In the genomic region with DNA sequence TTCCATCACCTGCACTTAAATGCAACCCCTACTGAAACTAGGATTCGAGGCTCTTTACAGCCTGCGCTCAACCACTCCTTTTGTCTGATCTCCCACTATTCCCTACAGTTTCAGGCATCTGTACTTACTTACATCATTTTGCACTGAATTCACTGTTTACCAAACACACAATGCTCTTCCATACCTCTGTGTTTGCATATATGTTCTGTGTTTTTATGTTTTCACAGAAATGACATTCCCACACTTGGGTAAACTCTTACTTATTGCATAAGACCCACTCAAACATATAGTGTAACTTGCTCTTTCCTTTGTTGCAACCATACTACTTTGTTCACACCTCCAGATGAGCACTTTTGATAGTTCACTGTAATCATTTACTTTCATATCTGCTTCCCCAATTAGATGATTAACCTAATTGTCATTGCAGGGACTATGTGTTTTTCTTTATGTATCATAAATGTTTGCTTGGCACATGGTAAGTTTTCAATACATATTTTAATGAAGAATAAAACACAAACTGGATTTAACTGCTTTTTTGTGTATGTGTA, we compare ENCODE assay signal across 1 cellular context.
TF ChIP-seq lines count a peak whose summit lies in the region.

No MANE protein-coding gene starts in this region.

TF ChIP-seq in HepG2, 621 proteins besides CTCF, POLR2A, EP300 and RAD21:
- TF ChIP-seq ZNF577 (CRISPR knock-in tag; IDR thresholded peaks at IDR 0.05; ENCODE audit: borderline replicate concordance, low read depth) (no peak), ZNF333 (CRISPR knock-in tag; IDR thresholded peaks at IDR 0.05; ENCODE audit: borderline replicate concordance) (no peak), GATAD2A (CRISPR knock-in tag; IDR thresholded peaks at IDR 0.05) (peak; percentile 48; the same call in 1 of the 2 replicates), FOXP1 (IDR thresholded peaks at IDR 0.05) (no peak), FOXP1 (CRISPR knock-in tag; IDR thresholded peaks at IDR 0.05) (peak; percentile 39; the same call in 1 of the 2 replicates), ZNF124 (CRISPR knock-in tag; IDR thresholded peaks at IDR 0.05) (no peak), CEBPB (IDR thresholded peaks at IDR 0.05; ENCODE audit: borderline replicate concordance, low read depth, low read length) (peak; percentile 42; the same call in 1 of the 2 replicates), FOXA3 (CRISPR knock-in tag; IDR thresholded peaks at IDR 0.05) (peak; percentile 35; the same call in 1 of the 2 replicates)
- TF ChIP-seq, protein P1, sequence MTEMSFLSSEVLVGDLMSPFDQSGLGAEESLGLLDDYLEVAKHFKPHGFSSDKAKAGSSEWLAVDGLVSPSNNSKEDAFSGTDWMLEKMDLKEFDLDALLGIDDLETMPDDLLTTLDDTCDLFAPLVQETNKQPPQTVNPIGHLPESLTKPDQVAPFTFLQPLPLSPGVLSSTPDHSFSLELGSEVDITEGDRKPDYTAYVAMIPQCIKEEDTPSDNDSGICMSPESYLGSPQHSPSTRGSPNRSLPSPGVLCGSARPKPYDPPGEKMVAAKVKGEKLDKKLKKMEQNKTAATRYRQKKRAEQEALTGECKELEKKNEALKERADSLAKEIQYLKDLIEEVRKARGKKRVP (CRISPR knock-in tag; IDR thresholded peaks at IDR 0.05), result peak in 1 of 2 experiments; percentile 76; a peak in 2 of 4 replicates
